Comparison of ENCODE assay signal across 7 cellular contexts in genomic region chr6:19691465-19692167, GRCh38.
A peak's percentile ranks its signal among the peaks of the same experiment; 100 is the strongest.
DNase-seq lines count a peak whose midpoint lies in the region; ATAC-seq and TF ChIP-seq lines count a peak whose summit lies in the region.

No MANE protein-coding gene starts in this region.

- no peak for ATAC-seq in thoracic aorta (ENCODE audit: insufficient number of reproducible peaks, low FRiP score, low read depth)
- no peak for ATAC-seq in left colon
- no peak for ATAC-seq in GM21576 (IDR thresholded peaks at IDR 0.05; ENCODE audit: unreplicated experiment)

- H3K23ac ChIP-seq in mesendoderm (ENCODE audit: low read length) = peak overlapping the region; percentile 72

- no peak overlapping the region for H3K4ac ChIP-seq in mesendoderm (ENCODE audit: low read depth, low read length)

- intact Hi-C loops in left colon (cut with DNase I, micrococcal nuclease) = no loop called here

- H3K27ac ChIP-seq in mesendoderm (ENCODE audit: low read depth, low read length) = peak overlapping the region; percentile 42
- H3K27ac ChIP-seq in thoracic aorta = peak overlapping the region; percentile 77 to 83

- H3K4me3 ChIP-seq in endocrine pancreas (ENCODE audit: control insufficient read depth, insufficient read depth, low read length) (peak overlapping the region; percentile 53), mesendoderm (ENCODE audit: low read length) (peak overlapping the region; percentile 50), thoracic aorta (peak overlapping the region; percentile 84)

- no peak overlapping the region for H2BK120ac ChIP-seq in mesendoderm (ENCODE audit: low read depth, low read length)

- no peak overlapping the region for H4K8ac ChIP-seq in mesendoderm (ENCODE audit: low read depth, low read length)

- H2BK15ac ChIP-seq in mesendoderm (replicated peaks; ENCODE audit: low read depth) = no peak overlapping the region

- peaks cover 4% of the 10 kb centered on the region for H3K4me1 ChIP-seq in endocrine pancreas (ENCODE audit: control insufficient read depth, insufficient read depth, low read length)
- peaks cover 1% of the 10 kb centered on the region for H3K4me1 ChIP-seq in mesendoderm (ENCODE audit: control insufficient read depth, low read depth, low read length)
- H3K4me1 ChIP-seq in thoracic aorta (ENCODE audit: control insufficient read depth in 1 of 2, low read depth in 2 of 2) = peaks cover 7 to 16% of the 10 kb centered on the region in 2 donors

- H2BK5ac ChIP-seq in mesendoderm (ENCODE audit: low read length) = no peak overlapping the region

- H3K4me2 ChIP-seq in mesendoderm (ENCODE audit: low read length) = peak overlapping the region; percentile 63

- WGBS in mesendoderm (ENCODE audit: extremely low coverage, insufficient coverage, low lambda C conversion rate) = no CpG with 5 or more reads among the region's 44 CpGs

- no peak for TF ChIP-seq CTCF in thoracic aorta (IDR thresholded peaks at IDR 0.05)

- H3K56ac ChIP-seq in mesendoderm (ENCODE audit: low read length) = peak overlapping the region; percentile 91

- no peak overlapping the region for H4K5ac ChIP-seq in mesendoderm (ENCODE audit: low read length)

- H3K9me3 ChIP-seq in endocrine pancreas (ENCODE audit: control insufficient read depth, low read length) = no peaks in the 10 kb centered on the region
- no peaks in the 10 kb centered on the region for H3K9me3 ChIP-seq in thoracic aorta

- H3K9ac ChIP-seq in endocrine pancreas (ENCODE audit: control insufficient read depth, insufficient read depth, low read length) (peak overlapping the region; percentile 36), mesendoderm (ENCODE audit: low read length) (peak overlapping the region; percentile 74)

- peak; percentile 26 to 42 for DNase-seq in NCI-H524 (lab: John Stamatoyannopoulos, UW)
- peak; percentile 73 for DNase-seq in mesendoderm
- DNase-seq in thoracic aorta (ENCODE audit: low spot score) = no peak
- no peak for DNase-seq in left colon
- DNase-seq in H4 (ENCODE audit: low spot score) = no peak

- peak overlapping the region; percentile 51 for H3K18ac ChIP-seq in mesendoderm (ENCODE audit: low read length)

- H2AK5ac ChIP-seq in mesendoderm (ENCODE audit: low read length) = no peak overlapping the region

- H3K36me3 ChIP-seq in endocrine pancreas (ENCODE audit: control insufficient read depth, insufficient read depth, low read length) (no peaks in the 10 kb centered on the region), mesendoderm (ENCODE audit: control insufficient read depth, insufficient read depth, low read length) (no peaks in the 10 kb centered on the region), thoracic aorta (no peaks in the 10 kb centered on the region)

- H3K27me3 ChIP-seq in endocrine pancreas (ENCODE audit: control insufficient read depth, insufficient read depth, low read length) = no peaks in the 10 kb centered on the region
- H3K27me3 ChIP-seq in mesendoderm (ENCODE audit: insufficient read depth, low read length, poor library complexity) = no peaks in the 10 kb centered on the region
- H3K27me3 ChIP-seq in thoracic aorta (replicated peaks; ENCODE audit: insufficient read depth) = no peaks in the 10 kb centered on the region

- no peaks in the 10 kb centered on the region for H3K79me2 ChIP-seq in mesendoderm (ENCODE audit: control insufficient read depth, insufficient read depth, low read length)

- no peaks in the 10 kb centered on the region for H3K79me1 ChIP-seq in mesendoderm (ENCODE audit: low read length)

Comparison
In these comparisons a context has a peak if more than half of its experiments do, and no peak if none do; other contexts are left out.
1. DNase-seq: peak in NCI-H524 (2 of 2) and mesendoderm (single experiment); none in thoracic aorta (single experiment), left colon (0 of 2) and H4 (single experiment).
2. Peak in every context shown above with its lines, with median percentiles within 50 percentile points of each other: H3K4me3 ChIP-seq.